ENCODE assay signal across 1 cellular context in the genomic region with DNA sequence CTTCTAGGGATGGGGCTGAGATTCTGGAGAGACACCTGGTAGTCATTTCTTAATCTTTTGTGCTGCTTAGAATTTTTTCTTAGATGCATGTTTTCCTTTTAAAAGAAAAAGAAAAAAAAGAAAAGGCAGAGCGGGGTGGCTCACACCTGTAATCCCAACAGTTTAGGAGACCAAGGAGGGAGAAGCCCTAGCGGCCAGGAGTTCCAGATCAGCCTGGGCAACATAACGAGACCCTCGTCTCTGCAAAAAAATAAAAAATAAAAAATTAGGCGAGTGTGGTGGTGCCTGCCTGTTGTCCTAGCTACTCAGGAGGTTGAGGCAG.
TF ChIP-seq lines count a peak whose summit lies in the region.

No MANE protein-coding gene starts in this region.

TF ChIP-seq in WTC11, 78 proteins besides CTCF, POLR2A, EP300 and RAD21 (continued from another document):
- TF ChIP-seq, protein P1, sequence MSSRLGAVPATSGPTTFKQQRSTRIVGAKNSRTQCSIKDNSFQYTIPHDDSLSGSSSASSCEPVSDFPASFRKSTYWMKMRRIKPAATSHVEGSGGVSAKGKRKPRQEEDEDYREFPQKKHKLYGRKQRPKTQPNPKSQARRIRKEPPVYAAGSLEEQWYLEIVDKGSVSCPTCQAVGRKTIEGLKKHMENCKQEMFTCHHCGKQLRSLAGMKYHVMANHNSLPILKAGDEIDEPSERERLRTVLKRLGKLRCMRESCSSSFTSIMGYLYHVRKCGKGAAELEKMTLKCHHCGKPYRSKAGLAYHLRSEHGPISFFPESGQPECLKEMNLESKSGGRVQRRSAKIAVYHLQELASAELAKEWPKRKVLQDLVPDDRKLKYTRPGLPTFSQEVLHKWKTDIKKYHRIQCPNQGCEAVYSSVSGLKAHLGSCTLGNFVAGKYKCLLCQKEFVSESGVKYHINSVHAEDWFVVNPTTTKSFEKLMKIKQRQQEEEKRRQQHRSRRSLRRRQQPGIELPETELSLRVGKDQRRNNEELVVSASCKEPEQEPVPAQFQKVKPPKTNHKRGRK (CRISPR knock-in tag; IDR thresholded peaks at IDR 0.05; ENCODE audit: borderline replicate concordance): no peak
- no peak for TF ChIP-seq RELA (CRISPR knock-in tag; IDR thresholded peaks at IDR 0.05; ENCODE audit: borderline replicate concordance)
- no peak for TF ChIP-seq FOXP1 (CRISPR knock-in tag; IDR thresholded peaks at IDR 0.05; ENCODE audit: borderline replicate concordance)
- TF ChIP-seq ZNF416 (CRISPR knock-in tag; IDR thresholded peaks at IDR 0.05): no peak
- no peak for TF ChIP-seq ZNF219 (CRISPR knock-in tag; IDR thresholded peaks at IDR 0.05; ENCODE audit: borderline replicate concordance)
